ENCODE assay signal across 8 cellular contexts in the genomic region with DNA sequence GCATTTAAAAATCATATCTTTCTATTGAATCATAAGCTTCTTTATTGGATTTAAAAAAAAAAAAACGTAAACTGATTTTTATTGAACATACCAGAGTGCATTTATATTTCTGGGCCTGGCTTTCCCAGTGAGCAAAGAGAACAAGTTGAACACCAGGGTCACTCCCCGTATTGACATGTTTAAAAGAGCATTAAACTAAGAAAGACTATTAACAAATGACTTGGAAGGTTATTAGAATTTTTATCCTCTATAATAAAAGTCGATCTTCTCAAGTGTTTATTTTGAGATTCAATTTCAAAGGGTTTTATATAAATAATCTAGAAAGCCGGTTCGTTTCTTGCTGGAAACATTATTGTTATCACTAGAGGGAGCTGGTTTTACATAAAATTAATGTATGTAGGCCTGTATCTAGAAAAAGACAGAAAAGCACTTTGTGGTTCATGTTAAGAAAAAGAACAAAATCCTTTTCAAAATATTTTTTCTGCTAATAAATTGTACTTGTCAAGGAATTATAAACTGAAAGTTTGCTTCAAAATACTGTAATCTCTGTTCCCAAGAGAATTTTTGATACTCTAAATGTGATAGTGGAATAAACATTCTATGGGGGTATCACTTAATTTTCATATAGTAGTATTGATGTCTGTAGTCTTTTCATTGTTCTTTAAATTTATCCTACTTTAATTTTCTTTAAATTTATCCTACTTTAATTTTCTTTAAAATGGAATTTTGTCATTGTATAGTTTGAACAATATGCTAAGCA.
DNase-seq lines count a peak whose midpoint lies in the region; ATAC-seq, FAIRE-seq and TF ChIP-seq lines count a peak whose summit lies in the region.

No MANE protein-coding gene starts in this region.

- H3K36me3 Mint-ChIP-seq in neural progenitor cell: no peaks in the 10 kb centered on the region
- H3K36me3 Mint-ChIP-seq in effector memory CD8-positive, alpha-beta T cell (ENCODE audit: insufficient read depth): no peaks in the 10 kb centered on the region

- peaks cover 7% of the 10 kb centered on the region for H3K4me1 ChIP-seq in neural progenitor cell

- no peaks in the 10 kb centered on the region for H3K27me3 Mint-ChIP-seq in neural progenitor cell (ENCODE audit: insufficient read depth, low read depth)
- H3K27me3 Mint-ChIP-seq in effector memory CD8-positive, alpha-beta T cell: no peaks in the 10 kb centered on the region

- no peak for FAIRE-seq in bronchial epithelial cell (lab: Jason Lieb, UNC)

- in situ Hi-C loops in GM13976 (cut with MboI; ENCODE audit: low sequenced_read_pairs, unreplicated experiment): no loop called here

- H3K4me3 ChIP-seq in bronchial epithelial cell (ENCODE audit: low read depth, low read length) (no peak overlapping the region), neural progenitor cell (no peak overlapping the region)

- peaks cover 3% of the 10 kb centered on the region for H3K4me1 Mint-ChIP-seq in neural progenitor cell
- no peaks in the 10 kb centered on the region for H3K4me1 Mint-ChIP-seq in effector memory CD8-positive, alpha-beta T cell (ENCODE audit: low read depth in 2 of 2)

- no peak overlapping the region for H3K9ac ChIP-seq in neural progenitor cell

- no peak overlapping the region for H3K27ac ChIP-seq in neural progenitor cell

- H3F3A ChIP-seq in neural progenitor cell (ENCODE audit: low read depth): peaks cover 7% of the 10 kb centered on the region

- intact Hi-C loops in left colon (cut with DNase I, micrococcal nuclease): loop anchor here in 1 of 2 donors (2.0 kb wide), 1 partner anchor 565 kb away; no protein-coding TSS in a partner anchor

- H4K20me1 ChIP-seq in neural progenitor cell (ENCODE audit: low read depth): no peaks in the 10 kb centered on the region

- H2AFZ ChIP-seq in neural progenitor cell (replicated peaks): no peak overlapping the region

- H3K4me2 ChIP-seq in neural progenitor cell: no peak overlapping the region

- no peaks in the 10 kb centered on the region for H3K79me2 ChIP-seq in neural progenitor cell (ENCODE audit: low read depth)

- ATAC-seq in effector memory CD8-positive, alpha-beta T cell (replicated peaks): no peak
- ATAC-seq in GM19455 (IDR thresholded peaks at IDR 0.05; ENCODE audit: unreplicated experiment): no peak
- ATAC-seq in left colon: no peak
- ATAC-seq in GM19324 (IDR thresholded peaks at IDR 0.05; ENCODE audit: low FRiP score, unreplicated experiment): no peak

- TF ChIP-seq CTCF in GM13976 (IDR thresholded peaks at IDR 0.05; ENCODE audit: borderline replicate concordance, control extremely low read depth, extremely low read depth, insufficient read depth, missing control alignments): peak; percentile 12
- TF ChIP-seq CTCF in bronchial epithelial cell (IDR thresholded peaks at IDR 0.05; ENCODE audit: insufficient read depth, low read length, severe bottlenecking): peak; percentile 13
- peak; percentile 49 for TF ChIP-seq CTCF in neural progenitor cell (IDR thresholded peaks at IDR 0.05)

- no peaks in the 10 kb centered on the region for H3K27me3 ChIP-seq in bronchial epithelial cell (ENCODE audit: control insufficient read depth, insufficient read depth, low read length)
- H3K27me3 ChIP-seq in neural progenitor cell: no peaks in the 10 kb centered on the region

- H3K9me3 ChIP-seq in neural progenitor cell (ENCODE audit: low read depth): no peaks in the 10 kb centered on the region

- H3K27ac Mint-ChIP-seq in neural progenitor cell: no peak overlapping the region
- H3K27ac Mint-ChIP-seq in effector memory CD8-positive, alpha-beta T cell: no peak overlapping the region

- H3K36me3 ChIP-seq in bronchial epithelial cell (ENCODE audit: control insufficient read depth, insufficient read depth, low read length) (no peaks in the 10 kb centered on the region), neural progenitor cell (no peaks in the 10 kb centered on the region)

- H3K9me3 Mint-ChIP-seq in neural progenitor cell: no peaks in the 10 kb centered on the region
- H3K9me3 Mint-ChIP-seq in effector memory CD8-positive, alpha-beta T cell: peaks cover 5 to 10% of the 10 kb centered on the region in 2 donors

- DNase-seq in GM13976 (ENCODE audit: low spot score): no peak
- peak; percentile 37 for DNase-seq in NCI-H2029 treated with DMSO at 0.1 percent for 48 hours (lab: John Stamatoyannopoulos, UW)
- DNase-seq in bronchial epithelial cell (ENCODE audit: low read depth): peak; percentile 43
- DNase-seq in neural progenitor cell (ENCODE audit: low spot score): no peak
- DNase-seq in effector memory CD8-positive, alpha-beta T cell: no peak
- no peak for DNase-seq in left colon

- H3K4me3 Mint-ChIP-seq in neural progenitor cell: no peak overlapping the region
- H3K4me3 Mint-ChIP-seq in effector memory CD8-positive, alpha-beta T cell: no peak overlapping the region

Comparison
In these comparisons a context has a peak if more than half of its experiments do, and no peak if none do; other contexts are left out.
1. DNase-seq: peak in NCI-H2029 treated with DMSO at 0.1 percent for 48 hours (single experiment) and bronchial epithelial cell (single experiment); none in GM13976 (single experiment), neural progenitor cell (single experiment), effector memory CD8-positive, alpha-beta T cell (0 of 3) and left colon (0 of 2).
2. Peak in every context shown above with its lines, with median percentiles within 50 percentile points of each other: CTCF ChIP-seq.